8 cellular contexts compared by ENCODE assay signal in genomic region chr12:51820721-51821422, GRCh38. TPM values are rescaled to one million over a fixed set of nuclear protein-coding genes. Genes with fewer than 3 reads are reported as not detected.
DNase-seq lines count a peak whose midpoint lies in the region; ATAC-seq and TF ChIP-seq lines count a peak whose summit lies in the region.

No MANE protein-coding gene starts in this region.

- H3K27me3 Mint-ChIP-seq in T-cell = no peaks in the 10 kb centered on the region

- H3K27me3 ChIP-seq in ascending aorta = peaks cover 6% of the 10 kb centered on the region

- H3K4me1 Mint-ChIP-seq in T-cell = peaks cover 11 to 30% (median 24%) of the 10 kb centered on the region in 3 donors

- no peaks in the 10 kb centered on the region for H3K36me3 Mint-ChIP-seq in T-cell

- H3K27ac ChIP-seq in ascending aorta = peak overlapping the region in 1 of 2 donors; percentile 33

- peak in 1 of 3 experiments; percentile 12 for TF ChIP-seq CTCF in ascending aorta (IDR thresholded peaks at IDR 0.05)

- DNase-seq in DMS114 treated with DMSO at 0.1 percent for 48 hours (lab: John Stamatoyannopoulos, UW; ENCODE audit: unreplicated experiment) (peak; percentile 67), NCI-H1048 (lab: John Stamatoyannopoulos, UW) (peak; percentile 14), T-cell (peak; percentile 39 to 82 (median 69)), ascending aorta (ENCODE audit: low spot score in 2 of 2) (peak in 1 of 2 donors; percentile 68), islet precursor cell (peak; percentile 93), HPDE6-E6E7 (ENCODE audit: extremely low spot score) (no peak)
- DNase-seq in stimulated activated CD4-positive, alpha-beta T cell treated with anti-CD3 and anti-CD28 coated beads, Interleukin-2, amount 100 ng/mL, for 48 hours = peak; percentile 70 to 74

- CTCF ChIA-PET in T-cell (lab: Charles Lee) = interaction anchor here in 1 of 2 donors (0.7 to 1.1 kb wide), 4 partner anchors 54 to 425 kb away, joined by 3 to 4 read pairs (median 3); no protein-coding TSS in a partner anchor

- ATAC-seq in T-cell (replicated peaks in 1 of 4) (peak; percentile 83 to 88 (median 84)), GM21576 (IDR thresholded peaks at IDR 0.05; ENCODE audit: unreplicated experiment) (no peak)

- H3K4me1 ChIP-seq in ascending aorta = no peaks in the 10 kb centered on the region

- intact Hi-C loops in ascending aorta (cut with DNase I) = no loop called here

- no peaks in the 10 kb centered on the region for H3K9me3 ChIP-seq in ascending aorta

- H3K4me3 ChIP-seq in ascending aorta = peak overlapping the region; percentile 41 to 59

- POLR2A ChIA-PET in T-cell (lab: Charles Lee) = no interaction called here

- H3K27ac Mint-ChIP-seq in T-cell = no peak overlapping the region

- no peaks in the 10 kb centered on the region for H3K9me3 Mint-ChIP-seq in T-cell

- peak overlapping the region; percentile 57 to 75 (median 65) for H3K4me3 Mint-ChIP-seq in T-cell

- no peaks in the 10 kb centered on the region for H3K36me3 ChIP-seq in ascending aorta

RNA-seq across cellular contexts. Expression of gene FIGNL2, which starts 27.6 kb away (rescaled TPM):
- total RNA-seq in T-cell (1 to 10 TPM; 1.3 to 2.0 (median 1.6) TPM), ascending aorta (not detected)
